In the genomic region with DNA sequence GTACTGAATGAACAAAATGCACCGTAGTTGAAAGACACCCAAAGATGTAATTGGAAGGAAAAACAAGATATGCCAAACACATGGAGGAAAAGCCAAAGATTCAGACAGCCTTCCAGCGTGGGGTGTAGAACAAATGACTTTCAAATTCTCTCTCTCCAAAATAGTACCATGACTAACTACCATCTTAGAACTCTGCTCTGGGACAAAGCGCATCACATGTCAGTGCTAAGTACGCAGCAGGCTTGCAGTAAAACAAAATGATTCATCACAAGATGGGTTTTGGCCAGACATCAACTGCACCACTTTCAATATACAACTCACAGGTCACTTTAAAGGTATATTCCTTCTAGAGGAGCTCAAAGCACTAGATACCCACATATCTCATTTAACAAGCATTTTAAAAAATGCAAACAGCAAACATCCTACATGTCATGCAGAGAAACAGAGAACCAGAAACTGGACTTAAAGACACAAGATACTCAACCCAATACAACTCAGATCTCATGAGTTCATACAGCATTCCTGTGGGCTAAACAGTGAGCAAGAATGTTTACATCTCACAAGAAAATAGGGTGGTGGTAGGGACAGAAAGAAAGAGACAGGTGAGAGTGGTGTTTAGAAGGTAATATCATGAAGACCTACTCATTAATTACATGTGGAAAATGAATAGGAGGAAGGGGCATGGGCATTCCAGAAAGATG, we compare ENCODE assay signal across 12 cellular contexts.
DNase-seq lines count a peak whose midpoint lies in the region; ATAC-seq, FAIRE-seq and TF ChIP-seq lines count a peak whose summit lies in the region.
"Had no signal": no experiment of that assay in that cellular context is flagged by ENCODE, and none has a peak within 500 bp of the region (broad histone marks: within the 10 kb centered on the region; RNA-seq: fewer than 3 reads in every experiment).

No MANE protein-coding gene starts in this region.

- H3K9me3 Mint-ChIP-seq in activated T-cell treated with anti-CD3 and anti-CD28 coated beads, Interleukin-2, amount 50 U/mL, for 72 hours = no peaks in the 10 kb centered on the region
- H3K9me3 Mint-ChIP-seq in astrocyte (ENCODE audit: unreplicated experiment) (no peaks in the 10 kb centered on the region), osteocyte (ENCODE audit: unreplicated experiment) (no peaks in the 10 kb centered on the region)
- H3K9me3 Mint-ChIP-seq: H9 had no signal

- H3K4me3 Mint-ChIP-seq in activated T-cell treated with anti-CD3 and anti-CD28 coated beads, Interleukin-2, amount 50 U/mL, for 72 hours = peak overlapping the region in 1 of 2 donors; percentile 21
- peak overlapping the region; percentile 8 for H3K4me3 Mint-ChIP-seq in astrocyte (ENCODE audit: unreplicated experiment)
- no peak overlapping the region for H3K4me3 Mint-ChIP-seq in osteocyte (ENCODE audit: unreplicated experiment)
- H3K4me3 Mint-ChIP-seq: H9 had no signal

- no peaks in the 10 kb centered on the region for H3K36me3 ChIP-seq in astrocyte (ENCODE audit: insufficient read depth, low read length)
- no peaks in the 10 kb centered on the region for H3K36me3 ChIP-seq in thoracic aorta
- H3K36me3 ChIP-seq: thyroid gland had no signal

- H4K20me1 ChIP-seq in astrocyte (ENCODE audit: insufficient read depth, low read length) = peaks cover 85% of the 10 kb centered on the region

- no peaks in the 10 kb centered on the region for H3K9me3 ChIP-seq in astrocyte (ENCODE audit: insufficient read depth, low read depth, low read length)
- no peaks in the 10 kb centered on the region for H3K9me3 ChIP-seq in thoracic aorta
- H3K9me3 ChIP-seq: thyroid gland had no signal

- peaks cover 50% of the 10 kb centered on the region for H3K4me1 ChIP-seq in astrocyte (ENCODE audit: insufficient read depth, low read length)
- peaks cover 15 to 57% of the 10 kb centered on the region in 2 donors for H3K4me1 ChIP-seq in thoracic aorta (ENCODE audit: control insufficient read depth in 1 of 2, low read depth in 2 of 2)

- intact Hi-C loops in left ventricle myocardium superior (cut with micrococcal nuclease) = no loop called here

- H3K4me2 ChIP-seq in astrocyte (ENCODE audit: low read length) = peak overlapping the region; percentile 72

- peaks cover 49% of the 10 kb centered on the region for H3K4me1 Mint-ChIP-seq in activated T-cell treated with anti-CD3 and anti-CD28 coated beads, Interleukin-2, amount 50 U/mL, for 72 hours (ENCODE audit: low read depth)
- H3K4me1 Mint-ChIP-seq in astrocyte (ENCODE audit: low read depth, unreplicated experiment) (peaks cover 51% of the 10 kb centered on the region), osteocyte (ENCODE audit: unreplicated experiment) (peaks cover 55% of the 10 kb centered on the region)

- peak overlapping the region; percentile 67 for H3K27ac ChIP-seq in astrocyte (ENCODE audit: low read depth, low read length)
- no peak overlapping the region for H3K27ac ChIP-seq in thoracic aorta
- H3K27ac ChIP-seq: thyroid gland had no signal

- H3K27me3 ChIP-seq in astrocyte (ENCODE audit: insufficient read depth, low read length) (no peaks in the 10 kb centered on the region), thoracic aorta (replicated peaks; ENCODE audit: insufficient read depth) (no peaks in the 10 kb centered on the region)
- H3K27me3 ChIP-seq: thyroid gland had no signal

- FAIRE-seq in astrocyte (lab: Jason Lieb, UNC) = peak; percentile 98

- H3K4me3 ChIP-seq in astrocyte (ENCODE audit: insufficient read depth, low read depth, low read length) = no peak overlapping the region
- H3K4me3 ChIP-seq in thoracic aorta = no peak overlapping the region
- H3K4me3 ChIP-seq: thyroid gland had no signal

- H2AFZ ChIP-seq in astrocyte (ENCODE audit: low read depth, low read length) = no peak overlapping the region

- no peak overlapping the region for H3K27ac Mint-ChIP-seq in activated T-cell treated with anti-CD3 and anti-CD28 coated beads, Interleukin-2, amount 50 U/mL, for 72 hours
- H3K27ac Mint-ChIP-seq in astrocyte (ENCODE audit: unreplicated experiment) (peak overlapping the region; percentile 50), osteocyte (ENCODE audit: unreplicated experiment) (no peak overlapping the region)
- H3K27ac Mint-ChIP-seq: H9 had no signal

- peaks cover 96% of the 10 kb centered on the region for H3K79me2 ChIP-seq in astrocyte (ENCODE audit: insufficient read depth, low read length)

- TF ChIP-seq CTCF in astrocyte (IDR thresholded peaks at IDR 0.05; ENCODE audit: insufficient read depth, low read depth, low read length) (no peak), thoracic aorta (IDR thresholded peaks at IDR 0.05) (no peak), osteocyte (IDR thresholded peaks at IDR 0.05) (no peak)

- DNase-seq in activated T-cell treated with anti-CD3 and anti-CD28 coated beads, Interleukin-2, amount 50 U/mL, for 72 hours = peak in 1 of 2 donors; percentile 33
- no peak for DNase-seq in activated T-cell treated with anti-CD3 and anti-CD28 coated beads, Interleukin-2, amount 50 U/mL, for 1 hour
- DNase-seq in astrocyte (ENCODE audit: low read depth) = peak; percentile 99
- DNase-seq in left ventricle myocardium superior = no peak
- no peak for DNase-seq in thoracic aorta (ENCODE audit: low spot score)
- DNase-seq in NCI-H1417 treated with DMSO at 0.1 percent for 48 hours (lab: John Stamatoyannopoulos, UW) = no peak
- DNase-seq in osteocyte (ENCODE audit: extremely low spot score, unreplicated experiment) = no peak
- DNase-seq: cerebellar nuclear complex, H9, left cardiac atrium, thyroid gland had no signal

- H3K9ac ChIP-seq in astrocyte (ENCODE audit: low read length) = peak overlapping the region; percentile 60

- no peaks in the 10 kb centered on the region for H3K36me3 Mint-ChIP-seq in activated T-cell treated with anti-CD3 and anti-CD28 coated beads, Interleukin-2, amount 50 U/mL, for 72 hours (ENCODE audit: insufficient read depth in 2 of 2)
- peaks cover 9% of the 10 kb centered on the region for H3K36me3 Mint-ChIP-seq in astrocyte (ENCODE audit: low read depth, unreplicated experiment)
- peaks cover 3% of the 10 kb centered on the region for H3K36me3 Mint-ChIP-seq in osteocyte (ENCODE audit: unreplicated experiment)

- peak; percentile 46 to 47 for ATAC-seq in activated T-cell treated with anti-CD3 and anti-CD28 coated beads, Interleukin-2, amount 50 U/mL, for 72 hours (replicated peaks in 1 of 2)
- ATAC-seq in left ventricle myocardium superior (peak; percentile 50), thoracic aorta (ENCODE audit: insufficient number of reproducible peaks, low FRiP score, low read depth) (peak; percentile 59), GM21381 (IDR thresholded peaks at IDR 0.05; ENCODE audit: unreplicated experiment) (no peak)

- peaks cover 48% of the 10 kb centered on the region for H3K27me3 Mint-ChIP-seq in activated T-cell treated with anti-CD3 and anti-CD28 coated beads, Interleukin-2, amount 50 U/mL, for 72 hours (ENCODE audit: low read depth)
- H3K27me3 Mint-ChIP-seq in astrocyte (ENCODE audit: low read depth, unreplicated experiment) = no peaks in the 10 kb centered on the region
- H3K27me3 Mint-ChIP-seq in osteocyte (ENCODE audit: unreplicated experiment) = no peaks in the 10 kb centered on the region
